ENCODE assay signal across 13 cellular contexts in the genomic region with DNA sequence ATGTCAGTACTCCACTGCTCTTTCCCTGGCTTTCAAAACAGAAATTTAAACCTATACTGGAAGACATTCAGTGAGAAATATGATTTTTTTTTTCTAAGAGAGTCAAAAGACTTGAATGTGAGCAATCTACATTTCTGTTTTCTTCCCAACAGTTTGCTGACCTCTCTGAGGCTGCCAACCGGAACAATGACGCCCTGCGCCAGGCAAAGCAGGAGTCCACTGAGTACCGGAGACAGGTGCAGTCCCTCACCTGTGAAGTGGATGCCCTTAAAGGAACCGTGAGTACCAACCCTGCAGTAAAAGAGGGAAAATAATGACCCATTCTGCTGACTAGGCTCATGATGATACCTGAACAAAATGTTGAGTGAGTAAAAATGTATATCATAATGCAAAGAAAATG. TPM values are rescaled to one million over a fixed set of nuclear protein-coding genes. Genes with fewer than 3 reads are reported as not detected.
A peak's percentile ranks its signal among the peaks of the same experiment; 100 is the strongest.
DNase-seq lines count a peak whose midpoint lies in the region; ATAC-seq, FAIRE-seq and TF ChIP-seq lines count a peak whose summit lies in the region.
"Had no signal": no experiment of that assay in that cellular context is flagged by ENCODE, and none has a peak within 500 bp of the region (broad histone marks: within the 10 kb centered on the region; RNA-seq: fewer than 3 reads in every experiment).

No MANE protein-coding gene starts in this region.

- peaks cover 23% of the 10 kb centered on the region for H3K36me3 Mint-ChIP-seq in activated naive CD4-positive, alpha-beta T cell treated with anti-CD3 and anti-CD28 coated beads, Interleukin-2, amount 50 U/mL, for 24 hours

- CTCF ChIA-PET in GM10248 (lab: Yijun Ruan, JAX): no interaction called here

- H3K4me1 ChIP-seq in muscle layer of duodenum (ENCODE audit: control insufficient read depth in 1 of 2, insufficient read depth in 2 of 2, low read length in 2 of 2) (peaks cover 0 to 41% of the 10 kb centered on the region in 2 donors), upper lobe of left lung (peaks cover 46 to 68% (median 53%) of the 10 kb centered on the region in 4 donors)

- H3K36me3 ChIP-seq in muscle layer of duodenum (ENCODE audit: control insufficient read depth in 1 of 2, insufficient read depth in 2 of 2, low read length in 2 of 2): peaks cover 56 to 81% of the 10 kb centered on the region in 2 donors
- peaks cover 31 to 80% (median 59%) of the 10 kb centered on the region in 4 donors for H3K36me3 ChIP-seq in upper lobe of left lung

- in situ Hi-C loops in astrocyte of the cerebellum (cut with HindIII; ENCODE audit: low sequenced_read_pairs): no loop called here

- H3K4me1 Mint-ChIP-seq in activated naive CD4-positive, alpha-beta T cell treated with anti-CD3 and anti-CD28 coated beads, Interleukin-2, amount 50 U/mL, for 24 hours: peaks cover 53% of the 10 kb centered on the region

- H3K27me3 ChIP-seq in muscle layer of duodenum (ENCODE audit: low read depth, low read length) (no peaks in the 10 kb centered on the region), upper lobe of left lung (no peaks in the 10 kb centered on the region)

- H3K4me3 Mint-ChIP-seq in activated naive CD4-positive, alpha-beta T cell treated with anti-CD3 and anti-CD28 coated beads, Interleukin-2, amount 50 U/mL, for 24 hours: peak overlapping the region; percentile 31

- H3K4me3 ChIP-seq in astrocyte of the cerebellum (ENCODE audit: low read depth, low read length): peak overlapping the region; percentile 86
- H3K4me3 ChIP-seq in muscle layer of duodenum (ENCODE audit: low read depth in 1 of 2, low read length in 2 of 2): peak overlapping the region in 1 of 2 donors; percentile 52
- peak overlapping the region in 1 of 4 donors; percentile 68 for H3K4me3 ChIP-seq in upper lobe of left lung
- H3K4me3 ChIP-seq: GM12878 had no signal

- no peak for FAIRE-seq in RCC 7860 (lab: Jason Lieb, UNC)

- TF ChIP-seq POLR2A in upper lobe of left lung (IDR thresholded peaks at IDR 0.05): no peak

- no peak for DNase-seq in activated naive CD4-positive, alpha-beta T cell treated with Interleukin-2 at 50 U/mL for 16 hours
- DNase-seq in astrocyte of the cerebellum (ENCODE audit: low read depth) (no peak), upper lobe of left lung (no peak), RCC 7860 (ENCODE audit: low spot score) (no peak), GM10248 (ENCODE audit: extremely low spot score) (no peak), T1000 (lab: John Stamatoyannopoulos, UW) (no peak)
- DNase-seq: C1 segment of cervical spinal cord; MM.1S; stimulated activated CD4-positive, alpha-beta T cell treated with anti-CD3 and anti-CD28 coated beads, Interleukin-4, amount 100 ng/mL, for 1 hour had no signal

- H3K27me3 Mint-ChIP-seq in activated naive CD4-positive, alpha-beta T cell treated with anti-CD3 and anti-CD28 coated beads, Interleukin-2, amount 50 U/mL, for 24 hours: no peaks in the 10 kb centered on the region

- no peaks in the 10 kb centered on the region for H3K9me3 Mint-ChIP-seq in activated naive CD4-positive, alpha-beta T cell treated with anti-CD3 and anti-CD28 coated beads, Interleukin-2, amount 50 U/mL, for 24 hours
- H3K9me3 Mint-ChIP-seq: activated naive CD4-positive, alpha-beta T cell treated with anti-CD3 and anti-CD28 coated beads, Interleukin-2, amount 50 U/mL, for 72 hours had no signal

- H3K27ac Mint-ChIP-seq in activated naive CD4-positive, alpha-beta T cell treated with anti-CD3 and anti-CD28 coated beads, Interleukin-2, amount 50 U/mL, for 24 hours: peak overlapping the region; percentile 7

- 92% methylated on average over 5 of the region's 5 CpGs for WGBS in upper lobe of left lung, 2 donors

- POLR2A ChIA-PET in GM10248 (lab: Yijun Ruan, JAX): interaction anchor here (0.6 kb wide), 1 partner anchor 275 kb away, joined by 3 read pairs; no protein-coding TSS in a partner anchor

- H3K27ac ChIP-seq in muscle layer of duodenum (ENCODE audit: low read length) (peak overlapping the region; percentile 32), upper lobe of left lung (peak overlapping the region in 3 of 4 donors; percentile 53 to 97 (median 72))

- no peak for TF ChIP-seq EP300 in upper lobe of left lung (IDR thresholded peaks at IDR 0.05)

- no peak for ATAC-seq in upper lobe of left lung (ENCODE audit: low FRiP score in 2 of 2)
- ATAC-seq: activated naive CD4-positive, alpha-beta T cell treated with anti-CD3 and anti-CD28 coated beads, Interleukin-2, amount 50 U/mL, for 72 hours; GM12878 had no signal

- TF ChIP-seq CTCF in astrocyte of the cerebellum (IDR thresholded peaks at IDR 0.05; ENCODE audit: low read depth, low read length, missing control alignments): no peak
- no peak for TF ChIP-seq CTCF in upper lobe of left lung (IDR thresholded peaks at IDR 0.05)
- TF ChIP-seq CTCF in GM10248 (IDR thresholded peaks at IDR 0.05; ENCODE audit: control extremely low read depth, extremely low read depth, low read depth, missing control alignments): no peak

- H3K9me3 ChIP-seq in muscle layer of duodenum (ENCODE audit: control insufficient read depth in 1 of 2, low read length in 2 of 2) (no peaks in the 10 kb centered on the region), upper lobe of left lung (no peaks in the 10 kb centered on the region)

RNA-seq across cellular contexts. Expression of gene VIM, which starts 6.5 kb away (rescaled TPM):
- 1,000 to 10,000 TPM in 5 of 6 donors, 100 to 1,000 TPM in 1; 999 to 2,711 (median 1,731) TPM for total RNA-seq in upper lobe of left lung

RNA-seq across cellular contexts. Expression of gene TRDMT1, which starts 33.1 kb away (rescaled TPM):
- 10 to 100 TPM in 2 of 6 donors, 1 to 10 TPM in 4; 5.8 to 22.0 (median 7.4) TPM for total RNA-seq in upper lobe of left lung
